ENCODE assay signal across 15 cellular contexts in the genomic region with DNA sequence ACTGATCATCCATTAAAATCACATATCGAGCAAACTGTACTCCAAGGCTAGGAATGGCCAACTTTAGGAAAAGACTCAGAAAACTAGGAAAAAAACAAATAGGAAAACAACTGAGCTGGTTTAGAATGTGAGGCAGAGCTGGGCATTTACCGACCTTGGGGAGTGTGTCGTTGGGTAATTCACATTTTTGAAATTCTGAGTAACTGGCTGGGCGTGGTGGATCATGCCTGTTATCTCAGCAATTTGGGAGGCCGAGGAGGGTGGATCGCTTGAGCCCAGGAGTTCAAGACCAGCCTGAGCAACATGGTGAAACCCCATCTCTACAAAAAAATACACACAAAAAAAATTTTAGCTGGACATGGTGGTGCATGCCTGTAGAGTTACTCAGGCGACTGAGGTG.
A peak's percentile ranks its signal among the peaks of the same experiment; 100 is the strongest.
DNase-seq lines count a peak whose midpoint lies in the region; ATAC-seq and TF ChIP-seq lines count a peak whose summit lies in the region.
"Had no signal": no experiment of that assay in that cellular context is flagged by ENCODE, and none has a peak within 500 bp of the region (broad histone marks: within the 10 kb centered on the region; RNA-seq: fewer than 3 reads in every experiment).

No MANE protein-coding gene starts in this region.

- peak; percentile 67 for ATAC-seq in mucosa of descending colon
- ATAC-seq: gastrocnemius medialis had no signal

- H3K36me3 ChIP-seq in duodenal mucosa (ENCODE audit: control insufficient read depth in 1 of 2, insufficient read depth in 2 of 2, low read length in 2 of 2) (no peaks in the 10 kb centered on the region), mucosa of descending colon (ENCODE audit: low read depth) (no peaks in the 10 kb centered on the region)
- H3K36me3 ChIP-seq: gastrocnemius medialis, tibial nerve had no signal

- H3K4me1 ChIP-seq in duodenal mucosa (ENCODE audit: control insufficient read depth in 1 of 2, insufficient read depth in 2 of 2, low read length in 2 of 2) (peaks cover 33 to 52% of the 10 kb centered on the region in 2 donors), mucosa of descending colon (ENCODE audit: low read depth) (peaks cover 7% of the 10 kb centered on the region)

- TF ChIP-seq CTCF in 22Rv1 (IDR thresholded peaks at IDR 0.05) (no peak), mucosa of descending colon (IDR thresholded peaks at IDR 0.05) (no peak)

- H3K27ac ChIP-seq in 22Rv1: peak overlapping the region; percentile 74
- peak overlapping the region; percentile 63 for H3K27ac ChIP-seq in duodenal mucosa (ENCODE audit: low read depth, low read length)
- H3K27ac ChIP-seq: gastrocnemius medialis had no signal

- DNase-seq in LoVo (ENCODE audit: low spot score): peak; percentile 72
- peak in 2 of 3 donors; percentile 47 to 64 for DNase-seq in mucosa of descending colon
- DNase-seq in stimulated activated CD4-positive, alpha-beta T cell treated with anti-CD3 and anti-CD28 coated beads, Interleukin-2, amount 100 ng/mL, for 48 hours: no peak
- DNase-seq in NCI-H1436 (lab: John Stamatoyannopoulos, UW): no peak
- no peak for DNase-seq in pons (ENCODE audit: low spot score)
- no peak for DNase-seq in KG1 (lab: John Stamatoyannopoulos, UW)
- DNase-seq: effector memory CD4-positive, alpha-beta T cell; gastrocnemius medialis; IMR-90; NCI-H1092 treated with DMSO at 0.1 percent for 48 hours; stimulated activated CD4-positive, alpha-beta T cell treated with anti-CD3 and anti-CD28 coated beads, Interleukin-1b, Interleukin-23, amount 100 ng/mL, for 48 hours; SW 1271 had no signal

- peak overlapping the region in 1 of 2 donors; percentile 7 for H3K9ac ChIP-seq in duodenal mucosa (ENCODE audit: low read depth in 1 of 2, low read length in 2 of 2)

- H3K4me3 ChIP-seq in duodenal mucosa (ENCODE audit: low read depth in 1 of 2, low read length in 2 of 2) (peak overlapping the region in 1 of 2 donors; percentile 38), mucosa of descending colon (no peak overlapping the region)
- H3K4me3 ChIP-seq: gastrocnemius medialis, tibial nerve had no signal

- no peaks in the 10 kb centered on the region for H3K27me3 ChIP-seq in duodenal mucosa (ENCODE audit: control insufficient read depth in 1 of 2, insufficient read depth in 2 of 2, low read length in 2 of 2)
- H3K27me3 ChIP-seq: gastrocnemius medialis, tibial nerve had no signal

- H3K9me3 ChIP-seq in duodenal mucosa (ENCODE audit: control insufficient read depth in 1 of 2, low read length in 2 of 2) (peaks cover 0 to 2% of the 10 kb centered on the region in 2 donors), mucosa of descending colon (no peaks in the 10 kb centered on the region)
- H3K9me3 ChIP-seq: gastrocnemius medialis, tibial nerve had no signal

- intact Hi-C loops in mucosa of descending colon (cut with DNase I, micrococcal nuclease): loop anchor here (5.0 kb wide), 3 partner anchors 67 to 527 kb away; no protein-coding TSS in a partner anchor

Comparison
In these comparisons a context has a peak if more than half of its experiments do, and no peak if none do; other contexts are left out.
1. DNase-seq: peak in LoVo (single experiment) and mucosa of descending colon (2 of 3); none in stimulated activated CD4-positive, alpha-beta T cell treated with anti-CD3 and anti-CD28 coated beads, Interleukin-2, amount 100 ng/mL, for 48 hours (0 of 2), NCI-H1436 (single experiment), pons (single experiment) and KG1 (single experiment).